ENCODE assay signal across 9 cellular contexts in the genomic region with DNA sequence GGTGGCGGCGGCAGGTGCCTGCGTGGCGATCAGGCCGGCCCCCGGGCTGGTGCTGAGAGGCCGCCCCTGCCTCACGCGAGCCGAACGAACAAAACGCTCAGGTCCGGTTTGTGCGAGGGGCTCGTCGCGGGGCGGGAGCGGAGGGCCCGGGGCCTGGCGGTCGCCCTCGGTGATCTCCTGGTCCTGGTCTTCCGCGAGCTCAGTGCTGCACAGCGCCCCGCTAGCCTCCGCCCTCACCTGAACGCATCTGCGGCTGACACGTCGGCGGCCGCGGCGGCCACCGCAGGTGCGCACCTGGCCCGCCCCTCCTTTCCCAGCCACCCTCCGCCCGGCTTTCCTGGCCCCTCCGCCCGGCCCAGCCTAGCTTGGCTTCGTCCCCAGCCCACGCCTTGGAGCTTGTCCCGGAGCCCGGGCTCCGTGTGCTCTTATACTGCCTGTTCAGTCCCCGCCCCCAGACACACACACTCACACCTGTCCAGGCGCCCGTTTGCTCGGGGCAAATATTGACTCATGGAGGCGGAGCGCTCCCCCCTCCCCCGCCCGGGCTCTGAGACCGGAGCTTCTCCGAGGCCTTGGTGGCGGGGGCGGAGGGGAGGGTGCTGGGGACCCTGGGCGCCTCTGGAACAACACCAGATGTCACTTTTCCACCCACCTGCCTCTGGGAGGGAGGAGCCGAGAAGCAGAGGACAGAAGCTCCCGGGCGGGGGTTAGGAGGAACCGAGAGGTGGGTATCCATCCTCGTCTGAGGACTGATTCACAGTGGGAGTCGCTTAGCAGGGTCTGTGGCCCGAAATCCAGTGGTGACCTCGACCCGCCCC. TPM values are rescaled to one million over a fixed set of nuclear protein-coding genes. Genes with fewer than 3 reads are reported as not detected.
A peak's percentile ranks its signal among the peaks of the same experiment; 100 is the strongest.
DNase-seq lines count a peak whose midpoint lies in the region; TF ChIP-seq lines count a peak whose summit lies in the region.
"Had no signal": no experiment of that assay in that cellular context is flagged by ENCODE, and none has a peak within 500 bp of the region (broad histone marks: within the 10 kb centered on the region; RNA-seq: fewer than 3 reads in every experiment).

No MANE protein-coding gene starts in this region.

- 0% methylated on average over 1 to 8 of the region's 70 CpGs for WGBS in esophagus squamous epithelium, 2 donors

- H2AFZ ChIP-seq in OCI-LY7 (ENCODE audit: low read length), result no peak overlapping the region

- no peaks in the 10 kb centered on the region for H3K9me2 ChIP-seq in OCI-LY7 (ENCODE audit: insufficient read depth, low read length)

- TF ChIP-seq POLR2A in esophagus squamous epithelium (IDR thresholded peaks at IDR 0.05), result peak in 2 of 4 donors; percentile 43 to 45

- intact Hi-C loops in OCI-LY7 (cut with micrococcal nuclease; ENCODE audit: unreplicated experiment), result no loop called here
- intact Hi-C loops in esophagus squamous epithelium (cut with DNase I), result no loop called here
- intact Hi-C loops in A673 (cut with micrococcal nuclease; ENCODE audit: unreplicated experiment), result no loop called here

- TF ChIP-seq CTCF in OCI-LY7 (conservative IDR thresholded peaks at IDR 0.05; ENCODE audit: low read length), result no peak
- no peak for TF ChIP-seq CTCF in esophagus squamous epithelium (IDR thresholded peaks at IDR 0.05)
- no peak for TF ChIP-seq CTCF in A673 (conservative IDR thresholded peaks at IDR 0.05; ENCODE audit: low read depth, low read length)

- H3K4me1 ChIP-seq in OCI-LY7 (ENCODE audit: insufficient read depth, low read length, poor library complexity, severe bottlenecking) (no peaks in the 10 kb centered on the region), esophagus squamous epithelium (peaks cover 22 to 65% (median 23%) of the 10 kb centered on the region in 3 donors), A673 (ENCODE audit: insufficient read depth, low read length, poor library complexity, severe bottlenecking) (peaks cover 15% of the 10 kb centered on the region)

- peak; percentile 51 for DNase-seq in activated CD4-positive, alpha-beta T cell treated with anti-CD3 and anti-CD28 coated beads for 48 hours
- DNase-seq in activated CD4-positive, alpha-beta T cell treated with anti-CD3 and anti-CD28 coated beads for 1 hour, result no peak
- no peak for DNase-seq in OCI-LY7 (ENCODE audit: low spot score)
- DNase-seq in esophagus squamous epithelium (lab: John Stamatoyannopoulos, UW), result no peak
- peak; percentile 48 to 77 for DNase-seq in stimulated activated CD4-positive, alpha-beta T cell treated with anti-CD3 and anti-CD28 coated beads, Interleukin-4, amount 100 ng/mL, for 4 hours
- no peak for DNase-seq in cerebellar nuclear complex (lab: John Stamatoyannopoulos, UW)
- DNase-seq in cerebellar cortex (ENCODE audit: low spot score), result no peak
- DNase-seq in A673 (ENCODE audit: low spot score), result no peak

- POLR2A ChIA-PET in OCI-LY7 (lab: Charles Lee) (no interaction called here), A673 (lab: Charles Lee; ENCODE audit: low non-redundant PET) (no interaction called here)

- BruUV-seq in OCI-LY7 (replicated peaks; lab: Mats Ljungman, UMichigan) (no TSS peak), A673 (replicated peaks; lab: Mats Ljungman, UMichigan) (no TSS peak)

- H3K27me3 ChIP-seq in esophagus squamous epithelium (peaks cover 14 to 93% (median 32%) of the 10 kb centered on the region in 4 donors), A673 (replicated peaks; ENCODE audit: insufficient read depth, low read depth, low read length, poor library complexity) (peaks cover 46% of the 10 kb centered on the region)

- no peak overlapping the region for H3K27ac ChIP-seq in OCI-LY7 (ENCODE audit: low read depth, low read length, poor library complexity, severe bottlenecking)
- peak overlapping the region; percentile 55 to 83 (median 70) for H3K27ac ChIP-seq in esophagus squamous epithelium
- H3K27ac ChIP-seq in A673 (ENCODE audit: low read depth, low read length, poor library complexity, severe bottlenecking), result no peak overlapping the region

- CTCF ChIA-PET in OCI-LY7 (lab: Charles Lee; ENCODE audit: unreplicated experiment), result no interaction called here
- CTCF ChIA-PET in A673 (lab: Charles Lee), result interaction anchor here (1.1 to 1.2 kb wide), 2 partner anchors 9 to 64 kb away, joined by 3 to 4 read pairs; no protein-coding TSS in a partner anchor

- H3K4me3 ChIP-seq in OCI-LY7 (ENCODE audit: low read depth, low read length, poor library complexity, severe bottlenecking), result no peak overlapping the region
- peak overlapping the region; percentile 21 to 56 (median 46) for H3K4me3 ChIP-seq in esophagus squamous epithelium
- H3K4me3 ChIP-seq in A673 (ENCODE audit: low read depth, low read length, poor library complexity, severe bottlenecking), result no peak overlapping the region

- no peaks in the 10 kb centered on the region for H4K20me1 ChIP-seq in OCI-LY7 (ENCODE audit: insufficient read depth, low read length)

- H3K4me2 ChIP-seq in OCI-LY7 (ENCODE audit: low read length), result peak overlapping the region; percentile 12; the same call in 1 of the 2 replicates

- H3K36me3 ChIP-seq in OCI-LY7 (ENCODE audit: insufficient read depth, low read length) (no peaks in the 10 kb centered on the region), esophagus squamous epithelium (no peaks in the 10 kb centered on the region), A673 (ENCODE audit: insufficient read depth, low read length, poor library complexity, severe bottlenecking) (no peaks in the 10 kb centered on the region)

- H3K79me2 ChIP-seq in OCI-LY7 (ENCODE audit: insufficient read depth, low read depth, low read length), result no peaks in the 10 kb centered on the region

- H3K9me3 ChIP-seq in OCI-LY7 (ENCODE audit: low read length), result no peaks in the 10 kb centered on the region
- H3K9me3 ChIP-seq in esophagus squamous epithelium, result no peaks in the 10 kb centered on the region
- H3K9me3 ChIP-seq in A673 (ENCODE audit: low read depth, low read length, poor library complexity, severe bottlenecking), result no peaks in the 10 kb centered on the region

RNA-seq across cellular contexts. Expression of a gene that starts 8.6 kb away (rescaled TPM):
- not detected in 2 replicates for total RNA-seq in OCI-LY7 (2014; rRNA removed; shearing (Covaris generic))
- total RNA-seq in OCI-LY7 (2022) (not detected in 2 replicates), esophagus squamous epithelium (not detected), A673 (2021) (1.1 and 1.3 TPM in 2 replicates)
- total RNA-seq: NCI-H460 had no signal

RNA-seq across cellular contexts. Expression of a gene that starts 16.8 kb away (rescaled TPM):
- total RNA-seq in OCI-LY7 (2014; rRNA removed; shearing (Covaris generic)), result not detected in 2 replicates
- total RNA-seq in OCI-LY7 (2022) (not detected in 2 replicates), esophagus squamous epithelium (1 to 10 TPM in 1 of 4 donors, not detected in 3; 2.1 TPM), A673 (2021) (8.0 and 12.6 TPM in 2 replicates)
- total RNA-seq: NCI-H460 had no signal

RNA-seq across cellular contexts. Expression of a gene that starts 39.5 kb away (rescaled TPM):
- not detected in 2 replicates for total RNA-seq in OCI-LY7 (2014; rRNA removed; shearing (Covaris generic))
- total RNA-seq in OCI-LY7 (2022) (not detected in 2 replicates), esophagus squamous epithelium (under 1 TPM in 1 of 4 donors, not detected in 3; 0.19 TPM), A673 (2021) (0.13 and 0.83 TPM in 2 replicates)
- total RNA-seq: NCI-H460 had no signal

RNA-seq across cellular contexts. Expression of a gene that starts 42.3 kb away (rescaled TPM):
- 0.09 and 0.41 TPM in 2 replicates for total RNA-seq in OCI-LY7 (2014; rRNA removed; shearing (Covaris generic))
- total RNA-seq in OCI-LY7 (2022) (0.57 and 0.63 TPM in 2 replicates), esophagus squamous epithelium (not detected), A673 (2021) (0.37 and 0.44 TPM in 2 replicates)

RNA-seq across cellular contexts. Expression of a gene that starts 58.9 kb away (rescaled TPM):
- not detected in 2 replicates for total RNA-seq in OCI-LY7 (2014; rRNA removed; shearing (Covaris generic))
- total RNA-seq in OCI-LY7 (2022), result not detected in 2 replicates
- total RNA-seq in esophagus squamous epithelium, result under 1 TPM in 1 of 4 donors, not detected in 3; 0.38 TPM
- total RNA-seq in A673 (2021), result 0.15 TPM in 2 replicates
- total RNA-seq: NCI-H460 had no signal

Comparison
In these comparisons a context has a peak if more than half of its experiments do, and no peak if none do; other contexts are left out.
1. DNase-seq: peak in activated CD4-positive, alpha-beta T cell treated with anti-CD3 and anti-CD28 coated beads for 48 hours (single experiment) and stimulated activated CD4-positive, alpha-beta T cell treated with anti-CD3 and anti-CD28 coated beads, Interleukin-4, amount 100 ng/mL, for 4 hours (2 of 2); none in activated CD4-positive, alpha-beta T cell treated with anti-CD3 and anti-CD28 coated beads for 1 hour (single experiment), OCI-LY7 (single experiment), esophagus squamous epithelium (single experiment), cerebellar nuclear complex (0 of 2), cerebellar cortex (single experiment) and A673 (single experiment).
2. H3K27ac ChIP-seq: peak in esophagus squamous epithelium (4 of 4); none in OCI-LY7 (single experiment) and A673 (single experiment).
3. H3K4me3 ChIP-seq: peak in esophagus squamous epithelium (4 of 4); none in OCI-LY7 (single experiment) and A673 (single experiment).